In the genomic region with DNA sequence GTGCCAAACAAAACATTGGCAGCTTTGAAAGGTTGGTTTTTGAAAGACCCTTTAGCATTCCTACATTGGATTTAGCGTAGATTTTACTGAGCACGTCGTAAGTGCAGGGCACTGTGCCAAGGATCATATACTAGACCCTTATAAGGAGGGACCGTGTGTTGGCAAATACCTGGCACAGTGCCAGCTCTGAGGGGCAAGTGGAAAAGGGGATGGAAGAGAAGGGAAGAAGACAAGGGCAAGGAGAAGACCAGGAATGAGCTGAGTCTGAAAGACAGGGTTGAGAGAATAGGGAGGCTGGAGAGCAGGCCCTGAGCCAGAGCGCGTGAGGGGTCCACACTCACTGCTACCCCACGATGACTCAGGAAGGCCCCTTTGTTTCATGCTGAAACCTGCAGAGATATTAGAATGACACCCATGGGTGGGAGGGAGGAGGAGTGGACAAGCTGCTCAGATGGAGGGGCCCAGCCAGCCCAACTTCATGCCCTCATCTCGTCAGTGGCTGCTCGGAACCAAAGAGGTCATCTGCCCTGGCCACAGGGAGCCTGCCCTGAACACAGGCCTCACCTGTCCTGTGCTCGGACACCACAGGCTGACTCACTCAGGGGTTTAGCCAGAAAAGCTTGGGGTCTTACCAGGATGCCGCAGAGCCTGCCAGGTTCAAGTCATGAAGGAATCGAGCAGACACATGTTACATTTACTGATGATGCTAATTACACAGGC, we compare ENCODE assay signal across 1 cellular context.
TF ChIP-seq lines count a peak whose summit lies in the region.

No MANE protein-coding gene starts in this region.

TF ChIP-seq in H1, 55 proteins besides CTCF, POLR2A, EP300 and RAD21:
- TF ChIP-seq GTF2F1 (IDR thresholded peaks at IDR 0.05; ENCODE audit: borderline replicate concordance, low read depth, low read length) = no peak
- TF ChIP-seq, protein P1, sequence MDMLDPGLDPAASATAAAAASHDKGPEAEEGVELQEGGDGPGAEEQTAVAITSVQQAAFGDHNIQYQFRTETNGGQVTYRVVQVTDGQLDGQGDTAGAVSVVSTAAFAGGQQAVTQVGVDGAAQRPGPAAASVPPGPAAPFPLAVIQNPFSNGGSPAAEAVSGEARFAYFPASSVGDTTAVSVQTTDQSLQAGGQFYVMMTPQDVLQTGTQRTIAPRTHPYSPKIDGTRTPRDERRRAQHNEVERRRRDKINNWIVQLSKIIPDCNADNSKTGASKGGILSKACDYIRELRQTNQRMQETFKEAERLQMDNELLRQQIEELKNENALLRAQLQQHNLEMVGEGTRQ (IDR thresholded peaks at IDR 0.05; ENCODE audit: low read length) = no peak
- no peak for TF ChIP-seq SP1 (IDR thresholded peaks at IDR 0.05; ENCODE audit: low read depth, low read length)
- no peak for TF ChIP-seq SRF (IDR thresholded peaks at IDR 0.05; ENCODE audit: low read depth, low read length)
- TF ChIP-seq SP2 (IDR thresholded peaks at IDR 0.05; ENCODE audit: low read length) = no peak
- no peak for TF ChIP-seq SIRT6 (IDR thresholded peaks at IDR 0.05; ENCODE audit: low read length)
- TF ChIP-seq FOSL1 (IDR thresholded peaks at IDR 0.05; ENCODE audit: insufficient read depth, low read depth, low read length) = no peak
- TF ChIP-seq GABPA (IDR thresholded peaks at IDR 0.05; ENCODE audit: borderline replicate concordance, insufficient read depth, low read length) = no peak
- TF ChIP-seq POLR2AphosphoS5 (IDR thresholded peaks at IDR 0.05; ENCODE audit: low read depth, low read length) = no peak
- no peak for TF ChIP-seq EZH2 (IDR thresholded peaks at IDR 0.05; ENCODE audit: low read depth, low read length, severe bottlenecking)
- TF ChIP-seq SIN3A (conservative IDR thresholded peaks at IDR 0.05 in 1 of 2, IDR thresholded peaks at IDR 0.05 in 1 of 2; ENCODE audit: low read depth in 1 of 2, low read length in 2 of 2) = no peak
- TF ChIP-seq KDM4A (IDR thresholded peaks at IDR 0.05; ENCODE audit: low read depth, low read length, severe bottlenecking) = no peak
- no peak for TF ChIP-seq TCF12 (IDR thresholded peaks at IDR 0.05; ENCODE audit: low read depth, low read length)
- TF ChIP-seq BCL11A (IDR thresholded peaks at IDR 0.05; ENCODE audit: low read depth in 2 of 2, low read length in 2 of 2) = no peak
- no peak for TF ChIP-seq KDM1A (IDR thresholded peaks at IDR 0.05; ENCODE audit: borderline replicate concordance, low read length)
- TF ChIP-seq, protein P2, sequence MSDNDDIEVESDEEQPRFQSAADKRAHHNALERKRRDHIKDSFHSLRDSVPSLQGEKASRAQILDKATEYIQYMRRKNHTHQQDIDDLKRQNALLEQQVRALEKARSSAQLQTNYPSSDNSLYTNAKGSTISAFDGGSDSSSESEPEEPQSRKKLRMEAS (IDR thresholded peaks at IDR 0.05) = no peak
- TF ChIP-seq MAFK (IDR thresholded peaks at IDR 0.05; ENCODE audit: low read depth, low read length) = no peak
- TF ChIP-seq SIX5 (IDR thresholded peaks at IDR 0.05; ENCODE audit: low read depth, low read length) = no peak
- TF ChIP-seq POU5F1 (IDR thresholded peaks at IDR 0.05; ENCODE audit: low read depth, low read length) = no peak
